ENCODE assay signal across 8 cellular contexts in the genomic region with DNA sequence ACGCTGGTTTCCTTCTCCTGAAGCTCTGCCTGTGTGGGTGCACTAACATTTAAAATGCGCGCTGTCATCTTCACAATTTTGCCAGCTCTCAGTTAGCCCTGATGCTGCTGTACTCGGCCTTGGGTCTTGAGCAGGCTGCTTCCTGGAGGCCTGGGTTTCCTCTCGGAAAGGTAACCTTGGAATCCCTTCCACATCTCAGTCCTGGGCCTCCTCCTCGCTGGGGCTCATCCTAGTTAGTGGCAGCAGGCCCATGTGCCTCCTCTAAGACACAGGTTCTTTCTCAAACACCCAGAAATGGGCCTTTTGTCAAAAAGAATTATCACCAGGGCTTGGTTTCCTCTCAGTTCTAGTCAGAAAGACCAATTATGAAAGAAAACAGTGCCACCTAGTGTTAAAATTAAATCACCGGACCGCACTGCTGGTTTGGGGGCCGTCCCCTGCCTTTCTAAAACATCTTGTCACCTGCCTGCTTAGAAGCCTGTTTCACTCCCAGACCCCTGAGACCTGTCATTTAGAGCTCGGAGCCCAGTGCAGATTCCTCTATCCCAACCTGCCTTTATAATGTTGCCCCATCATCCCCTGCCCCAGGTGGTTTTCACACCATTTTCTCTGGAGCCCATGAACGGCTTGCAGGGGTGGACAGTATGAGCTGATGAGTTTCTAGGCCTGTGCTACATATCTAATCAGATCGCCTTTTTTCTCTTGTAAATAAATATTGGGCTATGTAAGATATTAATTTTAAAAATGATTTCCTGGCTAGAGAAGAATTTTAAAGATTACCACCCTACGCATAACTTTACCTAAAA. TPM values are rescaled to one million over a fixed set of nuclear protein-coding genes. Genes with fewer than 3 reads are reported as not detected.
DNase-seq lines count a peak whose midpoint lies in the region; ATAC-seq and TF ChIP-seq lines count a peak whose summit lies in the region.

No MANE protein-coding gene starts in this region.

- no peak overlapping the region for H2AFZ ChIP-seq in OCI-LY1 (ENCODE audit: low read length)
- H2AFZ ChIP-seq in neural progenitor cell (replicated peaks): no peak overlapping the region

- no peaks in the 10 kb centered on the region for H3K4me1 ChIP-seq in OCI-LY1 (ENCODE audit: insufficient read depth, low read length, severe bottlenecking)
- no peaks in the 10 kb centered on the region for H3K4me1 ChIP-seq in neural progenitor cell
- H3K4me1 ChIP-seq in vagina: no peaks in the 10 kb centered on the region

- DNase-seq in AG09309 (ENCODE audit: low read depth) (no peak), activated T-helper 1 cell treated with Interleukin-2 at 50 U/mL for 16 hours (ENCODE audit: low read depth) (peak; percentile 5), fibroblast of pulmonary artery (ENCODE audit: low read depth) (peak; percentile 77), neural progenitor cell (ENCODE audit: low spot score) (peak; percentile 66), vagina (ENCODE audit: extremely low spot score in 2 of 2) (no peak)

- peaks cover 13% of the 10 kb centered on the region for H3K4me1 Mint-ChIP-seq in neural progenitor cell

- ATAC-seq in GM18502 (IDR thresholded peaks at IDR 0.05; ENCODE audit: poor library complexity, unreplicated experiment) (peak; percentile 67), HG03558 (IDR thresholded peaks at IDR 0.05; ENCODE audit: extremely low read depth, unreplicated experiment) (peak; percentile 56)

- peaks cover 57% of the 10 kb centered on the region for H3K36me3 Mint-ChIP-seq in neural progenitor cell

- H3K9me3 ChIP-seq in OCI-LY1 (ENCODE audit: low read length) (no peaks in the 10 kb centered on the region), neural progenitor cell (ENCODE audit: low read depth) (no peaks in the 10 kb centered on the region), vagina (no peaks in the 10 kb centered on the region)

- H4K20me1 ChIP-seq in OCI-LY1 (ENCODE audit: insufficient read depth, low read length) (no peaks in the 10 kb centered on the region), neural progenitor cell (ENCODE audit: low read depth) (peaks cover 37% of the 10 kb centered on the region)

- H3K79me2 ChIP-seq in OCI-LY1 (ENCODE audit: insufficient read depth, low read length) (no peaks in the 10 kb centered on the region), neural progenitor cell (ENCODE audit: low read depth) (peaks cover under 1% of the 10 kb centered on the region)

- H3K27me3 ChIP-seq in OCI-LY1 (ENCODE audit: insufficient read depth, low read length): no peaks in the 10 kb centered on the region
- H3K27me3 ChIP-seq in neural progenitor cell: no peaks in the 10 kb centered on the region
- H3K27me3 ChIP-seq in vagina: no peaks in the 10 kb centered on the region

- H3K4me3 ChIP-seq in AG09309 (ENCODE audit: control insufficient read depth, low read depth, low read length) (no peak overlapping the region), OCI-LY1 (ENCODE audit: low read depth, low read length, poor library complexity, severe bottlenecking) (no peak overlapping the region), fibroblast of pulmonary artery (replicated peaks; ENCODE audit: low read depth, low read length) (no peak overlapping the region), neural progenitor cell (no peak overlapping the region), vagina (no peak overlapping the region)

- H3F3A ChIP-seq in OCI-LY1 (ENCODE audit: insufficient read depth, low read length): no peaks in the 10 kb centered on the region
- H3F3A ChIP-seq in neural progenitor cell (ENCODE audit: low read depth): peaks cover 3% of the 10 kb centered on the region

- no peak overlapping the region for H3K27ac ChIP-seq in OCI-LY1 (ENCODE audit: low read depth, low read length, poor library complexity, severe bottlenecking)
- no peak overlapping the region for H3K27ac ChIP-seq in neural progenitor cell
- peak overlapping the region; percentile 57 for H3K27ac ChIP-seq in vagina

- no peak for TF ChIP-seq POLR2A in vagina (IDR thresholded peaks at IDR 0.05)

- no peak overlapping the region for H3K9ac ChIP-seq in OCI-LY1 (ENCODE audit: low read length)
- no peak overlapping the region for H3K9ac ChIP-seq in neural progenitor cell

- no peaks in the 10 kb centered on the region for H3K9me2 ChIP-seq in OCI-LY1 (ENCODE audit: low read depth, low read length)

- TF ChIP-seq CTCF in AG09309 (IDR thresholded peaks at IDR 0.05; ENCODE audit: control insufficient read depth, insufficient read depth, low read depth, low read length, missing control alignments) (peak; percentile 65), OCI-LY1 (IDR thresholded peaks at IDR 0.05; ENCODE audit: low read length) (peak; percentile 72), fibroblast of pulmonary artery (IDR thresholded peaks at IDR 0.05; ENCODE audit: low read length, missing control alignments) (peak; percentile 48), neural progenitor cell (IDR thresholded peaks at IDR 0.05) (peak; percentile 72), vagina (IDR thresholded peaks at IDR 0.05) (peak; percentile 43 to 80 (median 58))

- intact Hi-C loops in vagina (cut with DNase I): no loop called here

- H3K27me3 Mint-ChIP-seq in neural progenitor cell (ENCODE audit: insufficient read depth, low read depth): peaks cover 2% of the 10 kb centered on the region

- no peaks in the 10 kb centered on the region for H3K9me3 Mint-ChIP-seq in neural progenitor cell

- H3K27ac Mint-ChIP-seq in neural progenitor cell: no peak overlapping the region

- H3K36me3 ChIP-seq in OCI-LY1 (ENCODE audit: insufficient read depth, low read length) (peaks cover 94% of the 10 kb centered on the region), neural progenitor cell (peaks cover 10% of the 10 kb centered on the region), vagina (no peaks in the 10 kb centered on the region)

- H3K4me2 ChIP-seq in OCI-LY1 (ENCODE audit: low read length) (no peak overlapping the region), neural progenitor cell (no peak overlapping the region)

- H3K4me3 Mint-ChIP-seq in neural progenitor cell: no peak overlapping the region

RNA-seq across cellular contexts. Expression of a gene that starts 42.4 kb away (rescaled TPM):
- total RNA-seq in neural progenitor cell (ENCODE audit: low replicate concordance): 61.8 and 72.1 TPM in 2 replicates
- total RNA-seq in vagina: 5.4 TPM

Comparison
In these comparisons a context has a peak if more than half of its experiments do, and no peak if none do; other contexts are left out.
1. DNase-seq: peak in activated T-helper 1 cell treated with Interleukin-2 at 50 U/mL for 16 hours (single experiment), fibroblast of pulmonary artery (single experiment) and neural progenitor cell (single experiment); none in AG09309 (single experiment) and vagina (0 of 2).
2. Peak in every context shown above with its lines, with median percentiles within 50 percentile points of each other: CTCF ChIP-seq.